ENCODE assay signal across 22 cellular contexts in genomic region chr14:23126548-23127278, GRCh38. TPM values are rescaled to one million over a fixed set of nuclear protein-coding genes. Genes with fewer than 3 reads are reported as not detected.
DNase-seq lines count a peak whose midpoint lies in the region; ATAC-seq and TF ChIP-seq lines count a peak whose summit lies in the region.
"Had no signal": no experiment of that assay in that cellular context is flagged by ENCODE, and none has a peak within 500 bp of the region (broad histone marks: within the 10 kb centered on the region; RNA-seq: fewer than 3 reads in every experiment).

No MANE protein-coding gene starts in this region.

- no peak overlapping the region for H3K9ac ChIP-seq in parathyroid adenoma

- H3K36me3 ChIP-seq in H7 (replicated peaks; ENCODE audit: control insufficient read depth, insufficient read depth, low read length) = peaks cover 12% of the 10 kb centered on the region
- peaks cover 39 to 56% of the 10 kb centered on the region in 2 donors for H3K36me3 ChIP-seq in ascending aorta
- H3K36me3 ChIP-seq in parathyroid adenoma (ENCODE audit: control insufficient read depth, insufficient read depth, low read length) = no peaks in the 10 kb centered on the region
- H3K36me3 ChIP-seq in thoracic aorta = peaks cover 18% of the 10 kb centered on the region
- H3K36me3 ChIP-seq in left ventricle myocardium inferior = peaks cover 22% of the 10 kb centered on the region

- ATAC-seq in thoracic aorta (ENCODE audit: insufficient number of reproducible peaks, low FRiP score, low read depth) = no peak
- no peak for ATAC-seq in HG03159 (IDR thresholded peaks at IDR 0.05; ENCODE audit: unreplicated experiment)
- ATAC-seq: A549; CD8-positive, alpha-beta T cell had no signal

- H3K27me3 ChIP-seq in H7 (ENCODE audit: control insufficient read depth, insufficient read depth, low read length) (no peaks in the 10 kb centered on the region), ascending aorta (no peaks in the 10 kb centered on the region), parathyroid adenoma (ENCODE audit: control insufficient read depth, insufficient read depth, low read length) (no peaks in the 10 kb centered on the region), thoracic aorta (replicated peaks; ENCODE audit: insufficient read depth) (no peaks in the 10 kb centered on the region), left ventricle myocardium inferior (ENCODE audit: low read depth) (no peaks in the 10 kb centered on the region)

- peaks cover 0 to 25% of the 10 kb centered on the region in 2 donors for H3K4me1 ChIP-seq in ascending aorta
- H3K4me1 ChIP-seq in parathyroid adenoma = peaks cover 82% of the 10 kb centered on the region
- peaks cover 8 to 47% of the 10 kb centered on the region in 2 donors for H3K4me1 ChIP-seq in thoracic aorta (ENCODE audit: control insufficient read depth in 1 of 2, low read depth in 2 of 2)
- H3K4me1 ChIP-seq in left ventricle myocardium inferior = peaks cover 35% of the 10 kb centered on the region
- H3K4me1 ChIP-seq: A549, Caco-2 had no signal

- H3K4me2 ChIP-seq in parathyroid adenoma (ENCODE audit: low read length) = no peak overlapping the region
- H3K4me2 ChIP-seq: A549 had no signal

- intact Hi-C loops in ascending aorta (cut with DNase I) = no loop called here
- intact Hi-C loops in left ventricle myocardium inferior (cut with micrococcal nuclease) = no loop called here

- H3K79me2 ChIP-seq in parathyroid adenoma = peaks cover 4% of the 10 kb centered on the region

- no peak overlapping the region for H3K4me3 ChIP-seq in H7 (ENCODE audit: insufficient read depth, low read depth, low read length)
- no peak overlapping the region for H3K4me3 ChIP-seq in ascending aorta
- no peak overlapping the region for H3K4me3 ChIP-seq in parathyroid adenoma (ENCODE audit: low read depth, low read length)
- no peak overlapping the region for H3K4me3 ChIP-seq in thoracic aorta
- H3K4me3 ChIP-seq in left ventricle myocardium inferior = no peak overlapping the region
- H3K4me3 ChIP-seq: A549 had no signal

- H2AFZ ChIP-seq in parathyroid adenoma = peak overlapping the region; percentile 20

- no peaks in the 10 kb centered on the region for H3K9me3 ChIP-seq in ascending aorta
- no peaks in the 10 kb centered on the region for H3K9me3 ChIP-seq in parathyroid adenoma (ENCODE audit: control insufficient read depth, low read length)
- no peaks in the 10 kb centered on the region for H3K9me3 ChIP-seq in thoracic aorta
- H3K9me3 ChIP-seq in left ventricle myocardium inferior (replicated peaks) = no peaks in the 10 kb centered on the region
- H3K9me3 ChIP-seq: A549, Caco-2 had no signal

- DNase-seq in H7 (peak; percentile 44), ascending aorta (ENCODE audit: low spot score in 2 of 2) (no peak), thoracic aorta (ENCODE audit: low spot score) (no peak), left ventricle myocardium inferior (no peak), GM19238 (ENCODE audit: insufficient read length, low spot score) (no peak)
- DNase-seq: Caco-2; CD8-positive, alpha-beta T cell; NCI-H1048; NCI-H1417; NCI-H1694 treated with DMSO at 0.1 percent for 48 hours; NCI-H2081; NCI-H2227 treated with DMSO at 0.1 percent for 48 hours; NCI-H526 treated with DMSO at 0.1 percent for 48 hours; RPMI8226; SHP77 had no signal

- no peak for TF ChIP-seq CTCF in ascending aorta (IDR thresholded peaks at IDR 0.05)
- no peak for TF ChIP-seq CTCF in parathyroid adenoma (IDR thresholded peaks at IDR 0.05)
- TF ChIP-seq CTCF in thoracic aorta (IDR thresholded peaks at IDR 0.05) = no peak
- no peak for TF ChIP-seq CTCF in left ventricle myocardium inferior (IDR thresholded peaks at IDR 0.05; ENCODE audit: borderline replicate concordance)

- H3K27ac ChIP-seq in ascending aorta (peak overlapping the region; percentile 58 to 72), parathyroid adenoma (peak overlapping the region; percentile 100), thoracic aorta (peak overlapping the region; percentile 47 to 69), left ventricle myocardium inferior (replicated peaks) (no peak overlapping the region)
- H3K27ac ChIP-seq: A549, C4-2B had no signal

RNA-seq across cellular contexts. Expression of gene CEBPE, which starts 7.7 kb away (rescaled TPM):
- 0.44 TPM in 1 of 2 replicates, not detected in the other for total RNA-seq in H7 (2014; rRNA removed; shearing (Covaris generic))
- not detected for total RNA-seq in ascending aorta
- total RNA-seq in thoracic aorta = not detected
- total RNA-seq in left ventricle myocardium inferior = not detected
- total RNA-seq: Caco-2; CD8-positive, alpha-beta T cell; NCI-H460; SK-MEL-5 had no signal

RNA-seq across cellular contexts. Expression of gene CIROP, which starts 21.9 kb away (rescaled TPM):
- total RNA-seq in H7 (2014; rRNA removed; shearing (Covaris generic)) = 0.42 TPM in 1 of 2 replicates, not detected in the other
- not detected for total RNA-seq in ascending aorta
- total RNA-seq in thoracic aorta = 1 to 10 TPM in 1 of 2 donors, not detected in 1; 1.1 TPM
- not detected for total RNA-seq in left ventricle myocardium inferior
- total RNA-seq: B cell; Caco-2; CD8-positive, alpha-beta T cell; NCI-H460; SK-MEL-5 had no signal

RNA-seq across cellular contexts. Expression of gene C14orf119, which starts 31.4 kb away (rescaled TPM):
- total RNA-seq in H7 (2014; rRNA removed; shearing (Covaris generic)) = 73.7 and 97.8 TPM in 2 replicates
- total RNA-seq in ascending aorta (2.2 TPM), thoracic aorta (10 to 100 TPM; 18.0 to 18.4 TPM), left ventricle myocardium inferior (25.2 TPM)

RNA-seq across cellular contexts. Expression of gene ACIN1, which starts 31.8 kb away (rescaled TPM):
- 83.4 and 89.5 TPM in 2 replicates for total RNA-seq in H7 (2014; rRNA removed; shearing (Covaris generic))
- total RNA-seq in ascending aorta (58.9 TPM), thoracic aorta (100 to 1,000 TPM; 117 to 154 TPM), left ventricle myocardium inferior (64.6 TPM)

RNA-seq across cellular contexts. Expression of gene SLC7A8, which starts 56.7 kb away (rescaled TPM):
- 66.7 and 79.1 TPM in 2 replicates for total RNA-seq in H7 (2014; rRNA removed; shearing (Covaris generic))
- total RNA-seq in ascending aorta (59.9 TPM), thoracic aorta (10 to 100 TPM; 18.4 to 28.0 TPM), left ventricle myocardium inferior (10.6 TPM)
